13 cellular contexts compared by ENCODE assay signal in the genomic region with DNA sequence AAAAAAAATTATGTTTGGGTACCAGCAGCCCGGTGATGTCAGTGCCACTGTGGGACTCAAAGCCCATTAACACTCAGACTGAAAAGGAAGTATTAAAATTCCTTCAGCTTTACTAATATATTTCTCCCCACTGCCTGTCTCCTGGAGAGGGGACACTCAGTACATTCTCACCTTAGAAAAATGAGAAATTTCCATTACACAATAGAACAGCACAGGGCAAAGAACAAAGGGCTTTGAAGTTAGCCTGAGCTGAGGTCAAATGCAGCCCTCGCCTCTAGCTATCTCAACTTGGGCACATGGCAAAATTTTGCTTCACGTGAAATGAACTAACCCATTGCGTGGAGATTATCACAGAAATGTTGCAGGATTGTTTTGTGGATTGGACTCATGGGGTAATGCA.
DNase-seq lines count a peak whose midpoint lies in the region; ATAC-seq and TF ChIP-seq lines count a peak whose summit lies in the region.
"Had no signal": no experiment of that assay in that cellular context is flagged by ENCODE, and none has a peak within 500 bp of the region (broad histone marks: within the 10 kb centered on the region; RNA-seq: fewer than 3 reads in every experiment).

No MANE protein-coding gene starts in this region.

- H3K36me3 ChIP-seq in mesenchymal stem cell (ENCODE audit: control insufficient read depth in 1 of 2, insufficient read depth in 2 of 2, low read depth in 1 of 2, low read length in 2 of 2) = no peaks in the 10 kb centered on the region
- no peaks in the 10 kb centered on the region for H3K36me3 ChIP-seq in spleen
- no peaks in the 10 kb centered on the region for H3K36me3 ChIP-seq in WERI-Rb-1
- H3K36me3 ChIP-seq: Peyer's patch had no signal

- no peak overlapping the region for H3K4me3 ChIP-seq in mesenchymal stem cell (ENCODE audit: insufficient read depth in 1 of 2, low read depth in 1 of 2, low read length in 2 of 2)
- no peak overlapping the region for H3K4me3 ChIP-seq in spleen
- no peak overlapping the region for H3K4me3 ChIP-seq in WERI-Rb-1 (ENCODE audit: low read depth, low read length)
- H3K4me3 ChIP-seq: lung, Peyer's patch had no signal

- H3K27ac ChIP-seq in mesenchymal stem cell (ENCODE audit: low read length, poor library complexity, severe bottlenecking) (peak overlapping the region; percentile 18), spleen (no peak overlapping the region), WERI-Rb-1 (no peak overlapping the region)
- H3K27ac ChIP-seq: KMS-11, Peyer's patch had no signal

- no peak overlapping the region for H2BK12ac ChIP-seq in mesenchymal stem cell (ENCODE audit: low read length in 2 of 2)

- H3K9me3 ChIP-seq in mesenchymal stem cell (ENCODE audit: control insufficient read depth, low read length) = peaks cover 6% of the 10 kb centered on the region
- H3K9me3 ChIP-seq in spleen = no peaks in the 10 kb centered on the region
- no peaks in the 10 kb centered on the region for H3K9me3 ChIP-seq in WERI-Rb-1 (ENCODE audit: severe bottlenecking)
- H3K9me3 ChIP-seq: Peyer's patch had no signal

- H2BK120ac ChIP-seq in mesenchymal stem cell (ENCODE audit: low read depth, low read length) = no peak overlapping the region

- intact Hi-C loops in spleen (cut with DNase I; ENCODE audit: low total_unique reads) = no loop called here

- H3K23ac ChIP-seq in mesenchymal stem cell (ENCODE audit: low read length in 2 of 2) = no peak overlapping the region

- H2AFZ ChIP-seq in mesenchymal stem cell (ENCODE audit: low read depth, low read length) = no peak overlapping the region

- H2AK5ac ChIP-seq in mesenchymal stem cell (ENCODE audit: low read length, severe bottlenecking) = no peak overlapping the region

- no peak overlapping the region for H2BK5ac ChIP-seq in mesenchymal stem cell (ENCODE audit: low read depth, low read length, poor library complexity, severe bottlenecking)

- no peak overlapping the region for H3K4ac ChIP-seq in mesenchymal stem cell (ENCODE audit: low read depth in 1 of 2, low read length in 2 of 2)

- H3K27me3 ChIP-seq in mesenchymal stem cell (ENCODE audit: control insufficient read depth in 1 of 2, insufficient read depth in 1 of 2, low read length in 2 of 2) (no peaks in the 10 kb centered on the region), spleen (replicated peaks in 1 of 7) (peaks cover 0 to 5% (median 0%) of the 10 kb centered on the region in 7 donors), WERI-Rb-1 (ENCODE audit: insufficient read depth, low read depth, severe bottlenecking) (no peaks in the 10 kb centered on the region)
- H3K27me3 ChIP-seq: Peyer's patch had no signal

- no peaks in the 10 kb centered on the region for H3K79me1 ChIP-seq in mesenchymal stem cell (replicated peaks; ENCODE audit: low read length, poor library complexity, severe bottlenecking)

- H4K8ac ChIP-seq in mesenchymal stem cell (ENCODE audit: low read length) = no peak overlapping the region

- H3K4me1 ChIP-seq in mesenchymal stem cell (ENCODE audit: control insufficient read depth, insufficient read depth, low read depth, low read length) = peaks cover 3% of the 10 kb centered on the region
- H3K4me1 ChIP-seq in spleen = peaks cover 0 to 4% (median 0%) of the 10 kb centered on the region in 6 donors
- H3K4me1 ChIP-seq: Peyer's patch had no signal

- WGBS in mesenchymal stem cell = 52% methylated on average over 4 of the region's 4 CpGs
- WGBS in spleen, 5 donors = 67 to 89% (median 70%) methylated on average over 4 of the region's 4 CpGs

- no peak overlapping the region for H3K14ac ChIP-seq in mesenchymal stem cell (ENCODE audit: low read length in 2 of 2)

- H3K18ac ChIP-seq in mesenchymal stem cell (ENCODE audit: low read depth in 1 of 2, low read length in 2 of 2) = no peak overlapping the region

- TF ChIP-seq CTCF in spleen (IDR thresholded peaks at IDR 0.05 in 8 of 11, conservative IDR thresholded peaks at IDR 0.05 in 3 of 11) (no peak), WERI-Rb-1 (IDR thresholded peaks at IDR 0.05; ENCODE audit: low read depth, low read length) (no peak)

- H2BK15ac ChIP-seq in mesenchymal stem cell (ENCODE audit: low read depth, poor library complexity, severe bottlenecking) = no peak overlapping the region

- H4K91ac ChIP-seq in mesenchymal stem cell (ENCODE audit: low read length) = no peak overlapping the region

- TF ChIP-seq POLR2A in spleen (IDR thresholded peaks at IDR 0.05) = no peak

- peak; percentile 87 for DNase-seq in A172 (ENCODE audit: low spot score)
- peak; percentile 92 for DNase-seq in M059J (ENCODE audit: low read depth)
- peak; percentile 5 for DNase-seq in dermis blood vessel endothelial cell
- peak; percentile 29 for DNase-seq in mesenchymal stem cell
- no peak for DNase-seq in NCI-H2171 (lab: John Stamatoyannopoulos, UW)
- DNase-seq in spleen = no peak
- no peak for DNase-seq in WERI-Rb-1
- DNase-seq: activated T-cell treated with anti-CD3 and anti-CD28 coated beads for 4 hours, caudate nucleus, Peyer's patch had no signal

- no peak overlapping the region for H3K4me2 ChIP-seq in mesenchymal stem cell (ENCODE audit: low read length, poor library complexity, severe bottlenecking)
- H3K4me2 ChIP-seq: KMS-11 had no signal

- no peak overlapping the region for H3K9ac ChIP-seq in mesenchymal stem cell (ENCODE audit: low read length)
- H3K9ac ChIP-seq: KMS-11 had no signal

- ATAC-seq in HG03097 (IDR thresholded peaks at IDR 0.05; ENCODE audit: low FRiP score, unreplicated experiment) = no peak

Comparison
In these comparisons a context has a peak if more than half of its experiments do, and no peak if none do; other contexts are left out.
1. DNase-seq: peak in A172 (single experiment), M059J (single experiment), dermis blood vessel endothelial cell (single experiment) and mesenchymal stem cell (single experiment); none in NCI-H2171 (single experiment), spleen (single experiment) and WERI-Rb-1 (single experiment).